9 cellular contexts compared by ENCODE assay signal in genomic region chr3:13548696-13549512, GRCh38. TPM values are rescaled to one million over a fixed set of nuclear protein-coding genes. Genes with fewer than 3 reads are reported as not detected.
DNase-seq lines count a peak whose midpoint lies in the region; ATAC-seq lines count a peak whose summit lies in the region.
"Had no signal": no experiment of that assay in that cellular context is flagged by ENCODE, and none has a peak within 500 bp of the region (broad histone marks: within the 10 kb centered on the region; RNA-seq: fewer than 3 reads in every experiment).

Gene FBLN2, plus strand, starts transcription at chr3:13549125. Its CDS starts 21,231 bp downstream, at chr3:13570356.

- no peaks in the 10 kb centered on the region for H3K9me3 Mint-ChIP-seq in activated T-helper 1 cell treated with anti-CD3 and anti-CD28 coated beads, Interleukin-12 subunit alpha, Interleukin-12 subunit beta, Interleukin-2, Interleukin-4 antibody, amounts not matched to agents 30 ng/mL and 10 ng/mL and 1 ng/mL, durations not matched to agents 14 hours and 24 hours and 36 hours

- H3K36me3 Mint-ChIP-seq in activated T-helper 1 cell treated with anti-CD3 and anti-CD28 coated beads, Interleukin-12 subunit alpha, Interleukin-12 subunit beta, Interleukin-2, Interleukin-4 antibody, amounts not matched to agents 30 ng/mL and 10 ng/mL and 1 ng/mL, durations not matched to agents 14 hours and 24 hours and 36 hours (ENCODE audit: low read depth) = peaks cover 5% of the 10 kb centered on the region

- H3K27me3 Mint-ChIP-seq in activated T-helper 1 cell treated with anti-CD3 and anti-CD28 coated beads, Interleukin-12 subunit alpha, Interleukin-12 subunit beta, Interleukin-2, Interleukin-4 antibody, amounts not matched to agents 30 ng/mL and 10 ng/mL and 1 ng/mL, durations not matched to agents 14 hours and 24 hours and 36 hours (ENCODE audit: insufficient read depth) = peaks cover 54% of the 10 kb centered on the region

- H3K4me3 Mint-ChIP-seq in activated T-helper 1 cell treated with anti-CD3 and anti-CD28 coated beads, Interleukin-12 subunit alpha, Interleukin-12 subunit beta, Interleukin-2, Interleukin-4 antibody, amounts not matched to agents 30 ng/mL and 10 ng/mL and 1 ng/mL, durations not matched to agents 14 hours and 24 hours and 36 hours = peak within 1 kb of the TSS; percentile 53

- DNase-seq in NCI-H146 (lab: John Stamatoyannopoulos, UW) = peak; percentile 26
- no peak for DNase-seq in NCI-H146 treated with DMSO at 0.1 percent for 48 hours (lab: John Stamatoyannopoulos, UW; ENCODE audit: unreplicated experiment)
- DNase-seq in activated T-helper 1 cell treated with anti-CD3 and anti-CD28 coated beads, Interleukin-12 subunit alpha, Interleukin-12 subunit beta, Interleukin-2, Interleukin-4 antibody, amounts not matched to agents 30 ng/mL and 10 ng/mL and 1 ng/mL, durations not matched to agents 14 hours and 24 hours and 36 hours (ENCODE audit: low spot score) = peak; percentile 2
- DNase-seq in Right ventricle myocardium inferior (ENCODE audit: missing footprints) = no peak
- no peak for DNase-seq in posterior vena cava (ENCODE audit: low spot score)
- DNase-seq in MV-4-11 (lab: John Stamatoyannopoulos, UW) = no peak
- no peak for DNase-seq in cerebellar cortex (ENCODE audit: low spot score)
- DNase-seq in NCI-H446 (lab: John Stamatoyannopoulos, UW) = no peak

- H3K4me1 Mint-ChIP-seq in activated T-helper 1 cell treated with anti-CD3 and anti-CD28 coated beads, Interleukin-12 subunit alpha, Interleukin-12 subunit beta, Interleukin-2, Interleukin-4 antibody, amounts not matched to agents 30 ng/mL and 10 ng/mL and 1 ng/mL, durations not matched to agents 14 hours and 24 hours and 36 hours (ENCODE audit: low read depth) = peaks cover 35% of the 10 kb centered on the region

- peak; percentile 83 for ATAC-seq in Right ventricle myocardium inferior

- peak within 1 kb of the TSS; percentile 15 for H3K27ac Mint-ChIP-seq in activated T-helper 1 cell treated with anti-CD3 and anti-CD28 coated beads, Interleukin-12 subunit alpha, Interleukin-12 subunit beta, Interleukin-2, Interleukin-4 antibody, amounts not matched to agents 30 ng/mL and 10 ng/mL and 1 ng/mL, durations not matched to agents 14 hours and 24 hours and 36 hours

- intact Hi-C loops in activated T-helper 1 cell treated with anti-CD3 and anti-CD28 coated beads, Interleukin-12 subunit alpha, Interleukin-12 subunit beta, Interleukin-2, Interleukin-4 antibody, amounts not matched to agents 30 ng/mL and 10 ng/mL and 1 ng/mL, durations not matched to agents 14 hours and 24 hours and 36 hours (cut with micrococcal nuclease) = no loop called here
- intact Hi-C loops in Right ventricle myocardium inferior (cut with DNase I) = loop anchor here (5.0 kb wide), 1 partner anchor 47 kb away; no protein-coding TSS in a partner anchor
- intact Hi-C loops in posterior vena cava (cut with DNase I) = no loop called here

RNA-seq across cellular contexts. Expression of gene FBLN2, which starts in this region (rescaled TPM):
- not detected in 2 replicates for total RNA-seq in activated T-helper 1 cell treated with anti-CD3 and anti-CD28 coated beads, Interleukin-12 subunit alpha, Interleukin-12 subunit beta, Interleukin-2, Interleukin-4 antibody, amounts not matched to agents 30 ng/mL and 10 ng/mL and 1 ng/mL, durations not matched to agents 14 hours and 24 hours and 36 hours
- total RNA-seq in Right ventricle myocardium inferior = 81.1 TPM
- total RNA-seq in posterior vena cava = 100 to 1,000 TPM; 283 to 585 TPM
- total RNA-seq: T-helper 1 cell treated with Interleukin-12 subunit alpha and Interleukin-12 subunit beta and Interleukin-4 antibody, amounts not matched to agents 30 ng/mL and 1 ng/mL, for 36 hours had no signal

Comparison
In these comparisons a context has a peak if more than half of its experiments do, and no peak if none do; other contexts are left out.
1. RNA of gene FBLN2 (total RNA-seq): 283 to 585 TPM in posterior vena cava and 81.1 TPM in Right ventricle myocardium inferior (single experiment); not detected in activated T-helper 1 cell treated with anti-CD3 and anti-CD28 coated beads, Interleukin-12 subunit alpha, Interleukin-12 subunit beta, Interleukin-2, Interleukin-4 antibody, amounts not matched to agents 30 ng/mL and 10 ng/mL and 1 ng/mL, durations not matched to agents 14 hours and 24 hours and 36 hours; every median in the first group is over 10 times any median in the second.
2. Peak in DNase-seq in activated T-helper 1 cell treated with anti-CD3 and anti-CD28 coated beads, Interleukin-12 subunit alpha, Interleukin-12 subunit beta, Interleukin-2, Interleukin-4 antibody, amounts not matched to agents 30 ng/mL and 10 ng/mL and 1 ng/mL, durations not matched to agents 14 hours and 24 hours and 36 hours; RNA of the gene not detected or under 1 TPM.